Comparison of ENCODE assay signal across 1 cellular context in the genomic region with DNA sequence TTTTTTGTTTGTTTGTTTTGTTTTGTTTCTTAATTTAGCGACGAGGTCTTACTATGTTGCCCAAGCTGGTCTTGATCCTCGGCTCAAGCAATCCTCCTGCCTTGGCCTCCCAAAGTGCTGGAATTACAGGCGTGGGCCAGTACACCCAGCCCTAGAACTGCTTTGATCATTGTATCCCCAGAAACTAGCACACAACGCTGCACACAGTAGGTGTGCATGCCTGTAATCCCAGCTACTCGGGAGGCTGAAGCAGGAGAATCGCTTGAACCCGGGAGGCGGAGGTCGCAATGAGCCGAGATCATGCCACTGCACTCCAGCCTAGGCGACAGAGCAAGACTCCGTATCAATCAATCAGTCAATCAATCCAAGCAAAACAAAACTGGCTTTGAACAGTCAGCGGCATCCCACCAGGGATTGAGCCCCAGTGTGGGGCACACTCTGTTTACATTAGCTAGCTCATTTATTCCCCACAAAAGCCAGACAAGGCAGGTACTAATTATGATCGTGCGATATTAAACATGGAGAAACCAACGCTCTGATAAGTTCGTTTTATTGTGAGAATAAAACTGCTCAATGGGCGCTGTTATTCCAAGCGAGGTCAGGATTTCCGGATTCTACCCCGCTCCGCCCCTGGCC.
TF ChIP-seq lines count a peak whose summit lies in the region.

No MANE protein-coding gene starts in this region.

TF ChIP-seq in HepG2, 621 proteins besides CTCF, POLR2A, EP300 and RAD21 (continues in another document):
- no peak for TF ChIP-seq ZNF550 (CRISPR knock-in tag; IDR thresholded peaks at IDR 0.05; ENCODE audit: borderline replicate concordance)
- TF ChIP-seq, protein P1, sequence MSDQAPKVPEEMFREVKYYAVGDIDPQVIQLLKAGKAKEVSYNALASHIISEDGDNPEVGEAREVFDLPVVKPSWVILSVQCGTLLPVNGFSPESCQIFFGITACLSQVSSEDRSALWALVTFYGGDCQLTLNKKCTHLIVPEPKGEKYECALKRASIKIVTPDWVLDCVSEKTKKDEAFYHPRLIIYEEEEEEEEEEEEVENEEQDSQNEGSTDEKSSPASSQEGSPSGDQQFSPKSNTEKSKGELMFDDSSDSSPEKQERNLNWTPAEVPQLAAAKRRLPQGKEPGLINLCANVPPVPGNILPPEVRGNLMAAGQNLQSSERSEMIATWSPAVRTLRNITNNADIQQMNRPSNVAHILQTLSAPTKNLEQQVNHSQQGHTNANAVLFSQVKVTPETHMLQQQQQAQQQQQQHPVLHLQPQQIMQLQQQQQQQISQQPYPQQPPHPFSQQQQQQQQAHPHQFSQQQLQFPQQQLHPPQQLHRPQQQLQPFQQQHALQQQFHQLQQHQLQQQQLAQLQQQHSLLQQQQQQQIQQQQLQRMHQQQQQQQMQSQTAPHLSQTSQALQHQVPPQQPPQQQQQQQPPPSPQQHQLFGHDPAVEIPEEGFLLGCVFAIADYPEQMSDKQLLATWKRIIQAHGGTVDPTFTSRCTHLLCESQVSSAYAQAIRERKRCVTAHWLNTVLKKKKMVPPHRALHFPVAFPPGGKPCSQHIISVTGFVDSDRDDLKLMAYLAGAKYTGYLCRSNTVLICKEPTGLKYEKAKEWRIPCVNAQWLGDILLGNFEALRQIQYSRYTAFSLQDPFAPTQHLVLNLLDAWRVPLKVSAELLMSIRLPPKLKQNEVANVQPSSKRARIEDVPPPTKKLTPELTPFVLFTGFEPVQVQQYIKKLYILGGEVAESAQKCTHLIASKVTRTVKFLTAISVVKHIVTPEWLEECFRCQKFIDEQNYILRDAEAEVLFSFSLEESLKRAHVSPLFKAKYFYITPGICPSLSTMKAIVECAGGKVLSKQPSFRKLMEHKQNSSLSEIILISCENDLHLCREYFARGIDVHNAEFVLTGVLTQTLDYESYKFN (CRISPR knock-in tag; conservative IDR thresholded peaks at IDR 0.05): peak; percentile 13; the same call in 1 of the 2 replicates
- no peak for TF ChIP-seq NFIC (IDR thresholded peaks at IDR 0.05; ENCODE audit: low read length)
- 0 out of 2 replicates have a peak, but pooled peaks have one; percentile 58 for TF ChIP-seq ZNF879 (CRISPR knock-in tag; IDR thresholded peaks at IDR 0.05)
- 0 out of 2 replicates have a peak, but pooled peaks have one; percentile 5 for TF ChIP-seq CBFB (CRISPR knock-in tag; IDR thresholded peaks at IDR 0.05)
- TF ChIP-seq, protein P2, sequence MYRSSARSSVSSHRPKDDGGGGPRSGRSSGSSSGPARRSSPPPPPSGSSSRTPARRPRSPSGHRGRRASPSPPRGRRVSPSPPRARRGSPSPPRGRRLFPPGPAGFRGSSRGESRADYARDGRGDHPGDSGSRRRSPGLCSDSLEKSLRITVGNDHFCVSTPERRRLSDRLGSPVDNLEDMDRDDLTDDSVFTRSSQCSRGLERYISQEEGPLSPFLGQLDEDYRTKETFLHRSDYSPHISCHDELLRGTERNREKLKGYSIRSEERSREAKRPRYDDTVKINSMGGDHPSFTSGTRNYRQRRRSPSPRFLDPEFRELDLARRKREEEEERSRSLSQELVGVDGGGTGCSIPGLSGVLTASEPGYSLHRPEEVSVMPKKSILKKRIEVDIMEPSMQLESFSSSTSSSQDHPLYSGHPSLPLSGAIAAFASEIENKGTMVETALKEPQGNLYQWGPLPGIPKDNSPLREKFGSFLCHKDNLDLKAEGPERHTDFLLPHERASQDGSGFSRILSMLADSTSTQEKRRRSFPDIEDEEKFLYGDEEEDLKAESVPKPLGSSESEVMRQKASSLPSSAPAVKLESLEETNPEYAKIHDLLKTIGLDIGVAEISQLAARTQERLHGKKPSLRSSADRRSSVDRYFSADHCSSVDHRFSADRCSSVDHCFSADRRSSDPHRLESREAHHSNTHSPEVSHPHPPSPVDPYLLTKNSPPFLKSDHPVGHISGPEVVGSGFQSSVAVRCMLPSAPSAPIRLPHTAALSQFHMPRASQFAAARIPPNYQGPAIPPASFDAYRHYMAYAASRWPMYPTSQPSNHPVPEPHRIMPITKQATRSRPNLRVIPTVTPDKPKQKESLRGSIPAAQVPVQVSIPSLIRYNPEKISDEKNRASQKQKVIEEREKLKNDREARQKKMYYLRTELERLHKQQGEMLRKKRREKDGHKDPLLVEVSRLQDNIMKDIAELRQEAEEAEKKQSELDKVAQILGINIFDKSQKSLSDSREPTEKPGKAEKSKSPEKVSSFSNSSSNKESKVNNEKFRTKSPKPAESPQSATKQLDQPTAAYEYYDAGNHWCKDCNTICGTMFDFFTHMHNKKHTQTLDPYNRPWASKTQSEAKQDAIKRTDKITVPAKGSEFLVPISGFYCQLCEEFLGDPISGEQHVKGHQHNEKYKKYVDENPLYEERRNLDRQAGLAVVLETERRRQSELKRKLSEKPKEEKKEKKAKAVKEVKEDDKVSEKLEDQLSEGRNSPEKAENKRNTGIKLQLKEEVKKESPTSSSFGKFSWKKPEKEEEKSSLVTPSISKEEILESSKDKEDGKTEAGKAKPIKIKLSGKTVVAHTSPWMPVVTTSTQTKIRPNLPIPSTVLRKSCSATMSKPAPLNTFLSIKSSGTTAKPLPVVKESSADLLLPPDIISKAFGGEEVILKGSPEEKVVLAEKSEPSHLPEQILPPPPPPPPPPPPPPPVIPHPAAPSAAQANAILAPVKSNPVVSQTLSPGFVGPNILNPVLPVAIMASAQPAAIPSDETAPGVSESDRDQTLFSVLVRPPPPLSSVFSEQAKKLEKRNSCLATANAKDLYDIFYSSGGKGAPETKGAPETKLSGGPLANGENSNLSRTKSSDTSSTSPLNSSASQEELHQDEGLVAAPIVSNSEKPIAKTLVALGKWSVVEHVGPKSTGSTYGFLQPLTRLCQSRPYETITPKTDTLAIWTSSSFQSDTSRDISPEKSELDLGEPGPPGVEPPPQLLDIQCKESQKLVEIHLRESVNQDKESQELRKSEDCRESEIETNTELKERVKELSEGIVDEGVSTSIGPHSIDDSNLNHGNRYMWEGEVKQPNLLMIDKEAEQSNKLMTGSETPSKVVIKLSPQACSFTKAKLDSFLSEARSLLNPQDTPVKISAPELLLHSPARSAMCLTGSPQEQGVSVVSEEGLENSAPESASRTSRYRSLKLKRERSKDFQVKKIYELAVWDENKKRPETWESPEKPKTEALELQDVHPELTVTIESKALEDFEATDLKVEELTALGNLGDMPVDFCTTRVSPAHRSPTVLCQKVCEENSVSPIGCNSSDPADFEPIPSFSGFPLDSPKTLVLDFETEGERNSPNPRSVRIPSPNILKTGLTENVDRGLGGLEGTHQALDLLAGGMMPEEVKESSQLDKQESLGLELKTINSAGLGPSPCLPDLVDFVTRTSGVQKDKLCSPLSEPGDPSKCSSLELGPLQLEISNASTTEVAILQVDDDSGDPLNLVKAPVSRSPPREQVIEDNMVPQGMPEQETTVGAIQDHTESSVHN (CRISPR knock-in tag; IDR thresholded peaks at IDR 0.05): 0 out of 2 replicates have a peak, but pooled peaks have one; percentile 58
- TF ChIP-seq ELF1 (CRISPR knock-in tag; IDR thresholded peaks at IDR 0.05): peak; percentile 70
- TF ChIP-seq, protein P3, sequence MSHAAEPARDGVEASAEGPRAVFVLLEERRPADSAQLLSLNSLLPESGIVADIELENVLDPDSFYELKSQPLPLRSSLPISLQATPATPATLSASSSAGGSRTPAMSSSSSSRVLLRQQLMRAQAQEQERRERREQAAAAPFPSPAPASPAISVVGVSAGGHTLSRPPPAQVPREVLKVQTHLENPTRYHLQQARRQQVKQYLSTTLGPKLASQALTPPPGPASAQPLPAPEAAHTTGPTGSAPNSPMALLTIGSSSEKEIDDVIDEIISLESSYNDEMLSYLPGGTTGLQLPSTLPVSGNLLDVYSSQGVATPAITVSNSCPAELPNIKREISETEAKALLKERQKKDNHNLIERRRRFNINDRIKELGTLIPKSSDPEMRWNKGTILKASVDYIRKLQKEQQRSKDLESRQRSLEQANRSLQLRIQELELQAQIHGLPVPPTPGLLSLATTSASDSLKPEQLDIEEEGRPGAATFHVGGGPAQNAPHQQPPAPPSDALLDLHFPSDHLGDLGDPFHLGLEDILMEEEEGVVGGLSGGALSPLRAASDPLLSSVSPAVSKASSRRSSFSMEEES (CRISPR knock-in tag; IDR thresholded peaks at IDR 0.05): 0 out of 2 replicates have a peak, but pooled peaks have one; percentile 11
- 0 out of 2 replicates have a peak, but pooled peaks have one; percentile 31 for TF ChIP-seq ZNF598 (CRISPR knock-in tag; IDR thresholded peaks at IDR 0.05; ENCODE audit: borderline replicate concordance)
- no peak for TF ChIP-seq ZNF451 (CRISPR knock-in tag; IDR thresholded peaks at IDR 0.05)
- TF ChIP-seq, protein P4, sequence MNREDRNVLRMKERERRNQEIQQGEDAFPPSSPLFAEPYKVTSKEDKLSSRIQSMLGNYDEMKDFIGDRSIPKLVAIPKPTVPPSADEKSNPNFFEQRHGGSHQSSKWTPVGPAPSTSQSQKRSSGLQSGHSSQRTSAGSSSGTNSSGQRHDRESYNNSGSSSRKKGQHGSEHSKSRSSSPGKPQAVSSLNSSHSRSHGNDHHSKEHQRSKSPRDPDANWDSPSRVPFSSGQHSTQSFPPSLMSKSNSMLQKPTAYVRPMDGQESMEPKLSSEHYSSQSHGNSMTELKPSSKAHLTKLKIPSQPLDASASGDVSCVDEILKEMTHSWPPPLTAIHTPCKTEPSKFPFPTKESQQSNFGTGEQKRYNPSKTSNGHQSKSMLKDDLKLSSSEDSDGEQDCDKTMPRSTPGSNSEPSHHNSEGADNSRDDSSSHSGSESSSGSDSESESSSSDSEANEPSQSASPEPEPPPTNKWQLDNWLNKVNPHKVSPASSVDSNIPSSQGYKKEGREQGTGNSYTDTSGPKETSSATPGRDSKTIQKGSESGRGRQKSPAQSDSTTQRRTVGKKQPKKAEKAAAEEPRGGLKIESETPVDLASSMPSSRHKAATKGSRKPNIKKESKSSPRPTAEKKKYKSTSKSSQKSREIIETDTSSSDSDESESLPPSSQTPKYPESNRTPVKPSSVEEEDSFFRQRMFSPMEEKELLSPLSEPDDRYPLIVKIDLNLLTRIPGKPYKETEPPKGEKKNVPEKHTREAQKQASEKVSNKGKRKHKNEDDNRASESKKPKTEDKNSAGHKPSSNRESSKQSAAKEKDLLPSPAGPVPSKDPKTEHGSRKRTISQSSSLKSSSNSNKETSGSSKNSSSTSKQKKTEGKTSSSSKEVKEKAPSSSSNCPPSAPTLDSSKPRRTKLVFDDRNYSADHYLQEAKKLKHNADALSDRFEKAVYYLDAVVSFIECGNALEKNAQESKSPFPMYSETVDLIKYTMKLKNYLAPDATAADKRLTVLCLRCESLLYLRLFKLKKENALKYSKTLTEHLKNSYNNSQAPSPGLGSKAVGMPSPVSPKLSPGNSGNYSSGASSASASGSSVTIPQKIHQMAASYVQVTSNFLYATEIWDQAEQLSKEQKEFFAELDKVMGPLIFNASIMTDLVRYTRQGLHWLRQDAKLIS (CRISPR knock-in tag; IDR thresholded peaks at IDR 0.05): no peak
- TF ChIP-seq GATAD2A (CRISPR knock-in tag; IDR thresholded peaks at IDR 0.05): 0 out of 2 replicates have a peak, but pooled peaks have one; percentile 22
- peak; percentile 71; the same call in 1 of the 2 replicates for TF ChIP-seq ZBTB38 (CRISPR knock-in tag; IDR thresholded peaks at IDR 0.05)
- no peak for TF ChIP-seq NR2F1 (CRISPR knock-in tag; IDR thresholded peaks at IDR 0.05)
- TF ChIP-seq, protein P5, sequence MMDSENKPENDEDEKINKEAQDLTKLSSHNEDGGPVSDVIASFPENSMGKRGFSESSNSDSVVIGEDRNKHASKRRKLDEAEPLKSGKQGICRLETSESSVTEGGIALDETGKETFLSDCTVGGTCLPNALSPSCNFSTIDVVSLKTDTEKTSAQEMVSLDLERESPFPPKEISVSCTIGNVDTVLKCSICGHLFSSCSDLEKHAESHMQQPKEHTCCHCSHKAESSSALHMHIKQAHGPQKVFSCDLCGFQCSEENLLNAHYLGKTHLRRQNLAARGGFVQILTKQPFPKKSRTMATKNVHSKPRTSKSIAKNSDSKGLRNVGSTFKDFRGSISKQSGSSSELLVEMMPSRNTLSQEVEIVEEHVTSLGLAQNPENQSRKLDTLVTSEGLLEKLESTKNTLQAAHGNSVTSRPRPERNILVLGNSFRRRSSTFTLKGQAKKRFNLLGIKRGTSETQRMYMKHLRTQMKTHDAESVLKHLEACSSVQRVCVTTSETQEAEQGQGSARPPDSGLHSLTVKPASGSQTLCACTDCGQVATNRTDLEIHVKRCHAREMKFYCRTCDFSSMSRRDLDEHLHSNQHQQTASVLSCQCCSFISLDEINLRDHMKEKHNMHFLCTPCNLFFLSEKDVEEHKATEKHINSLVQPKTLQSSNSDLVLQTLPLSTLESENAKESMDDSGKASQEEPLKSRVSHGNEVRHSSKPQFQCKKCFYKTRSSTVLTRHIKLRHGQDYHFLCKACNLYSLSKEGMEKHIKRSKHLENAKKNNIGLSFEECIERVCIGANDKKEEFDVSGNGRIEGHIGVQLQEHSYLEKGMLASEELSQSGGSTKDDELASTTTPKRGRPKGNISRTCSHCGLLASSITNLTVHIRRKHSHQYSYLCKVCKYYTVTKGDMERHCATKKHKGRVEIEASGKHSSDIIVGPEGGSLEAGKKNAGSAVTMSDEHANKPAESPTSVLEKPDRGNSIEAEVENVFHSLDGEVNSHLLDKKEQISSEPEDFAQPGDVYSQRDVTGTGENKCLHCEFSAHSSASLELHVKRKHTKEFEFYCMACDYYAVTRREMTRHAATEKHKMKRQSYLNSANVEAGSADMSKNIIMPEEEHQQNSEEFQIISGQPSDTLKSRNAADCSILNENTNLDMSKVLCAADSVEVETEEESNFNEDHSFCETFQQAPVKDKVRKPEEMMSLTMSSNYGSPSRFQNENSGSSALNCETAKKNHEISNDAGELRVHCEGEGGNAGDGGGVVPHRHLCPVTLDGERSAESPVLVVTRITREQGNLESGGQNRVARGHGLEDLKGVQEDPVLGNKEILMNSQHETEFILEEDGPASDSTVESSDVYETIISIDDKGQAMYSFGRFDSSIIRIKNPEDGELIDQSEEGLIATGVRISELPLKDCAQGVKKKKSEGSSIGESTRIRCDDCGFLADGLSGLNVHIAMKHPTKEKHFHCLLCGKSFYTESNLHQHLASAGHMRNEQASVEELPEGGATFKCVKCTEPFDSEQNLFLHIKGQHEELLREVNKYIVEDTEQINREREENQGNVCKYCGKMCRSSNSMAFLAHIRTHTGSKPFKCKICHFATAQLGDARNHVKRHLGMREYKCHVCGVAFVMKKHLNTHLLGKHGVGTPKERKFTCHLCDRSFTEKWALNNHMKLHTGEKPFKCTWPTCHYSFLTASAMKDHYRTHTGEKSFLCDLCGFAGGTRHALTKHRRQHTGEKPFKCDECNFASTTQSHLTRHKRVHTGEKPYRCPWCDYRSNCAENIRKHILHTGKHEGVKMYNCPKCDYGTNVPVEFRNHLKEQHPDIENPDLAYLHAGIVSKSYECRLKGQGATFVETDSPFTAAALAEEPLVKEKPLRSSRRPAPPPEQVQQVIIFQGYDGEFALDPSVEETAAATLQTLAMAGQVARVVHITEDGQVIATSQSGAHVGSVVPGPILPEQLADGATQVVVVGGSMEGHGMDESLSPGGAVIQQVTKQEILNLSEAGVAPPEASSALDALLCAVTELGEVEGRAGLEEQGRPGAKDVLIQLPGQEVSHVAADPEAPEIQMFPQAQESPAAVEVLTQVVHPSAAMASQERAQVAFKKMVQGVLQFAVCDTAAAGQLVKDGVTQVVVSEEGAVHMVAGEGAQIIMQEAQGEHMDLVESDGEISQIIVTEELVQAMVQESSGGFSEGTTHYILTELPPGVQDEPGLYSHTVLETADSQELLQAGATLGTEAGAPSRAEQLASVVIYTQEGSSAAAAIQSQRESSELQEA (CRISPR knock-in tag; IDR thresholded peaks at IDR 0.05; ENCODE audit: not compliant biosample characterization): peak; percentile 52
- no peak for TF ChIP-seq PTBP1 (IDR thresholded peaks at IDR 0.05; ENCODE audit: low read depth, low read length, poor library complexity, severe bottlenecking)
- TF ChIP-seq DNMT1 (CRISPR knock-in tag; IDR thresholded peaks at IDR 0.05): 0 out of 2 replicates have a peak, but pooled peaks have one; percentile 35
